Comparison of ENCODE assay signal across 24 cellular contexts in the genomic region with DNA sequence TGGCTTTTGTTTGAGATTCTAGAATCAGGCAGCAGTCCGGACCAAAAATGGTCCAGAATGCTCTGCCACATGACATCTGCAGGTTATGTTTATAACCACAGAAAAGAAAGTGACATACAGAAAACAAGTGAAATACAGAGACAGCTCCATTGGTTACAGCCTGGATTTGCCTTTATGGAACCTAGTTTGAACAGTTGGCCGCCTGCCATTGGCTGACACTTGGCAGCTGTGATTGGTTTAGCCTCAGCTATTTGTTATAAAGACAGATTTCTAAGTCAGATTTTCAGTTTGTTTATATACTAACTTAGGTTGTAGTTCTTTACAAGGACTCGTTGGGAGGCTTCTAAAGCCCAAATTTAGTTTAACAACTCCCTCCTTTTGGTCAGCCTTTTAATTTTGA. TPM values are rescaled to one million over a fixed set of nuclear protein-coding genes. Genes with fewer than 3 reads are reported as not detected.
DNase-seq lines count a peak whose midpoint lies in the region; ATAC-seq and TF ChIP-seq lines count a peak whose summit lies in the region.
"Had no signal": no experiment of that assay in that cellular context is flagged by ENCODE, and none has a peak within 500 bp of the region (broad histone marks: within the 10 kb centered on the region; RNA-seq: fewer than 3 reads in every experiment).

No MANE protein-coding gene starts in this region.

- WGBS in thyroid gland, 2 donors = 51 to 66% methylated on average over 3 of the region's 3 CpGs

- no peaks in the 10 kb centered on the region for H3K4me1 ChIP-seq in thyroid gland
- H3K4me1 ChIP-seq: BE2C had no signal

- TF ChIP-seq POLR2A in thyroid gland (IDR thresholded peaks at IDR 0.05) = no peak

- TF ChIP-seq CTCF in VCaP (conservative IDR thresholded peaks at IDR 0.05) (no peak), thyroid gland (IDR thresholded peaks at IDR 0.05) (no peak)

- no peaks in the 10 kb centered on the region for H3K36me3 ChIP-seq in thyroid gland
- H3K36me3 ChIP-seq: BE2C, HAP-1, MG63 had no signal

- no peaks in the 10 kb centered on the region for H3K27me3 ChIP-seq in thyroid gland
- H3K27me3 ChIP-seq: BE2C, MG63 had no signal

- ATAC-seq in GM21447 (IDR thresholded peaks at IDR 0.05; ENCODE audit: unreplicated experiment) = no peak
- ATAC-seq in GM21717 (IDR thresholded peaks at IDR 0.05; ENCODE audit: unreplicated experiment) = no peak
- no peak for ATAC-seq in GM18520 (IDR thresholded peaks at IDR 0.05; ENCODE audit: unreplicated experiment)

- intact Hi-C loops in thyroid gland (cut with DNase I) = no loop called here

- no peak overlapping the region for H3K4me3 ChIP-seq in thyroid gland (replicated peaks in 1 of 3)
- H3K4me3 ChIP-seq: HAP-1, MG63, SK-N-MC had no signal

- no peaks in the 10 kb centered on the region for H3K9me3 ChIP-seq in thyroid gland
- H3K9me3 ChIP-seq: BE2C, MG63 had no signal

- H3K27ac ChIP-seq in VCaP (peak overlapping the region; percentile 79; the same call in 1 of the 2 replicates), thyroid gland (no peak overlapping the region)
- H3K27ac ChIP-seq: 22Rv1, SK-N-MC had no signal

- DNase-seq in DMS 273 (lab: John Stamatoyannopoulos, UW; ENCODE audit: unreplicated experiment) (peak; percentile 40), DMS 273 treated with DMSO at 0.1 percent for 48 hours (lab: John Stamatoyannopoulos, UW) (no peak), iris pigment epithelial cell (ENCODE audit: low read depth) (peak; percentile 6), thyroid gland (peak; percentile 28 to 30)
- DNase-seq: BE2C, Calu3, GOT3, HFFc6, Kasumi-1, MG63, NCI-H1105 treated with DMSO at 0.1 percent for 48 hours, NCI-H146, NCI-H2029, NCI-H2227 treated with DMSO at 0.1 percent for 48 hours, NCI-H526 treated with DMSO at 0.1 percent for 48 hours, SIG-M5 had no signal

RNA-seq across cellular contexts. Expression of a gene that starts 40.8 kb away (rescaled TPM):
- total RNA-seq in thyroid gland = under 1 TPM in 2 of 4 donors, not detected in 2; 0.40 to 0.56 TPM
- total RNA-seq: Calu3, G401 had no signal
